In the genomic region with DNA sequence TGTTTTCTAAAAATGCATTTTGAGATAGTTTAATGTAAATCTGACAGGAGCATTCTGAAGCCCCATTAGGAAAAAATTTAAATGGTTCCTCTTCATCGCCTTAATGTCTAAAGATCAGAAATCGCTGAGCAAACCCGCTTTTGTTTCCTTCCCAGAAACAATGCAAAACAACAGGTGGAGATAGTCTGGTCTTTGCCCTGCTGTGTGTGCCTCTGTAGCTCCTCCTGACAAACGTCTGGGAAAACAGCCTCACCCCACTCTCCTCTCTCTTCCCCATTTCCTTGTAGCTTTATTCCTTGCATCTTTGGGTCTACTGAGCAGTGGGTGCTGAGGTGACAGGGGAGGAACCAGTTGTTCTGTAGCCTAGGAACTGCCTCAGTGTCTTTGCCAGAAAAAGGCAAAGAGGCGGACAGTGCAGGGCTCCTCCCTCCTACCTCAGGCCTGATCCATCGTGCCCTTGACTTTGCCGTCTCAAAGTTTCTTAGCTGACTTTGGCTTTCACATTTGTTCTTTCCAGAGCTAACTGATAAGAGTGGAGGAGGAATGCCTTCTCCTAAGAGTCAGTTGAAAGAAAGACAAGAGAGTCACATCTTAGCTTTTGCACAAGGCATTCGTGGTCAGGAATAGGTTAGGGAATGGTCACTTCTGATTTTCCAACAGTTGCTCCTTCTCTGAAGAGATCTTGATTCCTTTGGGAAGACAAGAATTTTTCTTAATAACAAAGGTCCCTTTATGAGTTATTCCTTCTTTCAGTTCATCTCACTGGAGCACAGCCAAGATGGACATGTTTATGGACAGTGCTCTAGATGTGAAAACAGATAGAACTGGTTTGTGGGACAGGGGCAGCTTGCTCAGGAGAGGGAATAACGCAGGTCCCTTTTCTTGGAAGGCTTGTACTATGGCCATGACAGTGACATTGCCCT, we compare ENCODE assay signal across 18 cellular contexts. TPM values are rescaled to one million over a fixed set of nuclear protein-coding genes. Genes with fewer than 3 reads are reported as not detected.
DNase-seq lines count a peak whose midpoint lies in the region; ATAC-seq and TF ChIP-seq lines count a peak whose summit lies in the region.
"Had no signal": no experiment of that assay in that cellular context is flagged by ENCODE, and none has a peak within 500 bp of the region (broad histone marks: within the 10 kb centered on the region; RNA-seq: fewer than 3 reads in every experiment).

No MANE protein-coding gene starts in this region.

- no peak overlapping the region for H3K4me3 Mint-ChIP-seq in nephron
- H3K4me3 Mint-ChIP-seq: natural killer cell had no signal

- no peaks in the 10 kb centered on the region for H3K36me3 ChIP-seq in PC-3 (ENCODE audit: low read depth, low read length)

- DNase-seq in COLO829 (ENCODE audit: low spot score) = peak; percentile 98
- peak; percentile 66 for DNase-seq in PC-3
- peak; percentile 34 for DNase-seq in choroid plexus epithelial cell (ENCODE audit: low read depth)
- no peak for DNase-seq in HCEC 1CT
- no peak for DNase-seq in NCI-H2196 (lab: John Stamatoyannopoulos, UW; ENCODE audit: unreplicated experiment)
- DNase-seq in NCI-H446 (lab: John Stamatoyannopoulos, UW) = no peak
- DNase-seq: activated CD4-positive, CD25-positive, alpha-beta regulatory T cell; activated naive CD4-positive, alpha-beta T cell; cerebellar nuclear complex; hippocampal formation; left cardiac atrium; natural killer cell; NCI-H1092; NCI-H345; stimulated activated naive CD4-positive, alpha-beta T cell treated with Interleukin-2 at 50 U/mL for 16 hours had no signal

- H3K27me3 ChIP-seq in PC-3 (ENCODE audit: low read length) = no peaks in the 10 kb centered on the region

- H4K20me1 ChIP-seq in PC-3 (ENCODE audit: low read length) = no peaks in the 10 kb centered on the region

- H3K9me3 Mint-ChIP-seq in nephron = no peaks in the 10 kb centered on the region
- H3K9me3 Mint-ChIP-seq: natural killer cell had no signal

- no peaks in the 10 kb centered on the region for H3K9me3 ChIP-seq in PC-3 (ENCODE audit: low read length)

- no peaks in the 10 kb centered on the region for H3K27me3 Mint-ChIP-seq in nephron (ENCODE audit: low read depth)

- H3F3A ChIP-seq in PC-3 (ENCODE audit: low read length, unreplicated experiment) = no peaks in the 10 kb centered on the region

- H2AFZ ChIP-seq in PC-3 (ENCODE audit: low read length) = peak overlapping the region; percentile 3; the same call in 1 of the 2 replicates

- no peaks in the 10 kb centered on the region for H3K9me2 ChIP-seq in PC-3 (replicated peaks; ENCODE audit: low read length)

- H3K4me3 ChIP-seq in PC-3 (ENCODE audit: low read length) = no peak overlapping the region
- H3K4me3 ChIP-seq in choroid plexus epithelial cell (ENCODE audit: low read depth, low read length) = no peak overlapping the region

- 0 out of 2 replicates have a peak overlapping the region, but pooled peaks have one; percentile 2 for H3K4me2 ChIP-seq in PC-3 (ENCODE audit: low read length)

- intact Hi-C loops in PC-3 (cut with micrococcal nuclease) = no loop called here

- no TSS peak for BruUV-seq in PC-3 (replicated peaks; lab: Mats Ljungman, UMichigan)

- TF ChIP-seq CTCF in PC-3 (conservative IDR thresholded peaks at IDR 0.05; ENCODE audit: low read depth, low read length) = no peak
- TF ChIP-seq CTCF in choroid plexus epithelial cell (conservative IDR thresholded peaks at IDR 0.05; ENCODE audit: low read depth, low read length) = no peak
- TF ChIP-seq CTCF in nephron (IDR thresholded peaks at IDR 0.05; ENCODE audit: unreplicated experiment in 3 of 3) = no peak

- H3K27ac Mint-ChIP-seq in nephron = peak overlapping the region; percentile 64 to 88 (median 70)

- ATAC-seq in PC-3 (peak; percentile 72), GM21526 (IDR thresholded peaks at IDR 0.05; ENCODE audit: low FRiP score, unreplicated experiment) (no peak)
- ATAC-seq: natural killer cell had no signal

- CTCF ChIA-PET in PC-3 (lab: Charles Lee) = interaction anchor here (0.5 kb wide), 1 partner anchor 711 kb away, joined by 3 read pairs; the partner anchor contains the start of gene KRTCAP2

- H3K4me1 ChIP-seq in PC-3 (ENCODE audit: insufficient read depth, low read length) = peaks cover 10% of the 10 kb centered on the region

- no peak overlapping the region for H3K27ac ChIP-seq in PC-3 (ENCODE audit: low read length)
- H3K27ac ChIP-seq: epithelial cell of prostate had no signal

- POLR2A ChIA-PET in PC-3 (lab: Charles Lee; ENCODE audit: unreplicated experiment) = interaction anchor here (0.5 to 0.6 kb wide), 2 partner anchors 11 to 57 kb away, joined by 3 to 5 read pairs; partner anchors contain the start of gene RXFP4

- no peaks in the 10 kb centered on the region for H3K79me2 ChIP-seq in PC-3 (ENCODE audit: low read length)

- no peaks in the 10 kb centered on the region for H3K36me3 Mint-ChIP-seq in nephron (ENCODE audit: low read depth)
- H3K36me3 Mint-ChIP-seq: natural killer cell had no signal

- H3K9ac ChIP-seq in PC-3 (ENCODE audit: low read length) = no peak overlapping the region

- H3K4me1 Mint-ChIP-seq in nephron = peaks cover 14% of the 10 kb centered on the region
- H3K4me1 Mint-ChIP-seq: natural killer cell had no signal

RNA-seq across cellular contexts. Expression of gene SYT11, which starts 24.9 kb away (rescaled TPM):
- 0.29 and 0.44 TPM in 2 replicates for total RNA-seq in PC-3 (2014; rRNA removed)

RNA-seq across cellular contexts. Expression of gene RIT1, which starts 26.9 kb away (rescaled TPM):
- total RNA-seq in PC-3 (2014; rRNA removed) = 14.7 and 18.8 TPM in 2 replicates

RNA-seq across cellular contexts. Expression of gene GON4L, which starts 27.3 kb away (rescaled TPM):
- total RNA-seq in PC-3 (2014; rRNA removed) = 31.2 and 43.9 TPM in 2 replicates

RNA-seq across cellular contexts. Expression of gene KHDC4, which starts 49.9 kb away (rescaled TPM):
- total RNA-seq in PC-3 (2014; rRNA removed) = 63.4 and 64.4 TPM in 2 replicates

RNA-seq across cellular contexts. Expression of gene RXFP4, which starts 57.1 kb away (rescaled TPM):
- total RNA-seq in PC-3 (2014; rRNA removed) = not detected in 2 replicates
- total RNA-seq: left cardiac atrium, natural killer cell had no signal

Comparison
In these comparisons a context has a peak if more than half of its experiments do, and no peak if none do; other contexts are left out.
1. DNase-seq: peak in COLO829 (single experiment), PC-3 (single experiment) and choroid plexus epithelial cell (single experiment); none in HCEC 1CT (single experiment), NCI-H2196 (single experiment) and NCI-H446 (0 of 2).